Comparison of ENCODE assay signal across 17 cellular contexts in genomic region chr12:44127966-44128365, GRCh38.
A peak's percentile ranks its signal among the peaks of the same experiment; 100 is the strongest.
DNase-seq lines count a peak whose midpoint lies in the region; ATAC-seq and TF ChIP-seq lines count a peak whose summit lies in the region.
"Had no signal": no experiment of that assay in that cellular context is flagged by ENCODE, and none has a peak within 500 bp of the region (broad histone marks: within the 10 kb centered on the region; RNA-seq: fewer than 3 reads in every experiment).

No MANE protein-coding gene starts in this region.

- no peaks in the 10 kb centered on the region for H4K20me1 ChIP-seq in SK-N-SH (ENCODE audit: insufficient read depth)

- H2AFZ ChIP-seq in SK-N-SH (ENCODE audit: low read depth) = no peak overlapping the region

- H3K27me3 ChIP-seq in heart left ventricle = no peaks in the 10 kb centered on the region
- H3K27me3 ChIP-seq in left ventricle myocardium inferior (ENCODE audit: low read depth) = no peaks in the 10 kb centered on the region
- no peaks in the 10 kb centered on the region for H3K27me3 ChIP-seq in SK-N-SH (ENCODE audit: insufficient read depth)

- no peaks in the 10 kb centered on the region for H3K9me2 ChIP-seq in SK-N-SH

- 73 to 95% (median 77%) methylated on average over 1 of the region's 1 CpG for WGBS in heart left ventricle, 4 donors
- WGBS in SK-N-SH (ENCODE audit: low lambda C conversion rate) = 52% methylated on average over 1 of the region's 1 CpG

- no peaks in the 10 kb centered on the region for H3K79me2 ChIP-seq in SK-N-SH (ENCODE audit: insufficient read depth)

- H3K27me3 Mint-ChIP-seq in neural crest cell (ENCODE audit: low read depth) = no peaks in the 10 kb centered on the region
- H3K27me3 Mint-ChIP-seq: CD4-positive, alpha-beta T cell had no signal

- H3K4me1 ChIP-seq in heart left ventricle (peaks cover 0 to 15% (median 0%) of the 10 kb centered on the region in 12 donors), left ventricle myocardium inferior (peaks cover 36% of the 10 kb centered on the region), SK-N-SH (ENCODE audit: control insufficient read depth in 1 of 2, insufficient read depth in 2 of 2, low read depth in 1 of 2, low read length in 1 of 2) (no peaks in the 10 kb centered on the region; a peak in 1 of 4 replicates)
- H3K4me1 ChIP-seq: HAP-1 had no signal

- peak overlapping the region; percentile 14 for H3K4me3 Mint-ChIP-seq in neural crest cell
- H3K4me3 Mint-ChIP-seq: CD4-positive, alpha-beta T cell had no signal

- H3K27ac ChIP-seq in heart left ventricle = no peak overlapping the region
- H3K27ac ChIP-seq in left ventricle myocardium inferior (replicated peaks) = no peak overlapping the region
- no peak overlapping the region for H3K27ac ChIP-seq in SK-N-SH (ENCODE audit: low read depth in 2 of 2, low read length in 1 of 2)

- TF ChIP-seq EP300 in SK-N-SH (IDR thresholded peaks at IDR 0.05; ENCODE audit: borderline replicate concordance in 1 of 2, low read depth in 1 of 2, low read length in 1 of 2) = no peak

- H3K4me1 Mint-ChIP-seq in neural crest cell = peaks cover 58% of the 10 kb centered on the region

- intact Hi-C loops in heart left ventricle (cut with DNase I) (no loop called here), left ventricle myocardium inferior (cut with micrococcal nuclease) (no loop called here)

- H3K9ac ChIP-seq in SK-N-SH = no peak overlapping the region

- POLR2A ChIA-PET in SK-N-SH (lab: Yijun Ruan, JAX) = no interaction called here

- H3K36me3 ChIP-seq in heart left ventricle (no peaks in the 10 kb centered on the region), left ventricle myocardium inferior (no peaks in the 10 kb centered on the region), SK-N-SH (replicated peaks in 1 of 2; ENCODE audit: control insufficient read depth in 1 of 2, insufficient read depth in 2 of 2, low read length in 1 of 2) (no peaks in the 10 kb centered on the region)
- H3K36me3 ChIP-seq: HAP-1 had no signal

- H3K9me3 ChIP-seq in heart left ventricle = peaks cover 0 to 11% (median 0%) of the 10 kb centered on the region in 12 donors
- H3K9me3 ChIP-seq in left ventricle myocardium inferior (replicated peaks) = peaks cover 9% of the 10 kb centered on the region
- no peaks in the 10 kb centered on the region for H3K9me3 ChIP-seq in SK-N-SH
- H3K9me3 ChIP-seq: HAP-1 had no signal

- no peaks in the 10 kb centered on the region for H3K9me3 Mint-ChIP-seq in neural crest cell

- H3K36me3 Mint-ChIP-seq in neural crest cell (ENCODE audit: low read depth) = peaks cover 14% of the 10 kb centered on the region

- DNase-seq in heart left ventricle = peak in 1 of 5 donors; percentile 44
- DNase-seq in left ventricle myocardium inferior = no peak
- DNase-seq in foreskin melanocyte = peak; percentile 24
- DNase-seq in neural crest cell (ENCODE audit: low read depth, low spot score) = peak; percentile 10
- no peak for DNase-seq in NK-92 (lab: John Stamatoyannopoulos, UW; ENCODE audit: unreplicated experiment)
- DNase-seq in SK-N-SH = no peak
- DNase-seq: CD4-positive, alpha-beta T cell; MM.1S; NCI-H1092; NCI-H1436 treated with DMSO at 0.1 percent for 48 hours; NCI-H2029; OCI-M1; SIG-M5 had no signal

- CTCF ChIA-PET in SK-N-SH (lab: Yijun Ruan, JAX) = interaction anchor here (1.0 kb wide), 1 partner anchor 142 kb away, joined by 3 read pairs; no protein-coding TSS in a partner anchor

- H3K4me3 ChIP-seq in heart left ventricle = no peak overlapping the region
- H3K4me3 ChIP-seq in left ventricle myocardium inferior = no peak overlapping the region
- H3K4me3 ChIP-seq in SK-N-SH (ENCODE audit: low read depth in 2 of 2, low read length in 1 of 2) = no peak overlapping the region
- H3K4me3 ChIP-seq: GM12878, HAP-1 had no signal

- H3F3A ChIP-seq in SK-N-SH (replicated peaks; ENCODE audit: insufficient read depth) = no peaks in the 10 kb centered on the region

- ATAC-seq in heart left ventricle (peak in 3 of 4 donors; percentile 50 to 68 (median 67)), GM18498 (IDR thresholded peaks at IDR 0.05; ENCODE audit: unreplicated experiment) (no peak), HG03565 (IDR thresholded peaks at IDR 0.05; ENCODE audit: unreplicated experiment) (no peak)
- ATAC-seq: GM12878 had no signal

- peak overlapping the region; percentile 85 for H3K27ac Mint-ChIP-seq in neural crest cell (ENCODE audit: unreplicated experiment)
- H3K27ac Mint-ChIP-seq: CD4-positive, alpha-beta T cell had no signal

- no peak for TF ChIP-seq POLR2A in heart left ventricle (IDR thresholded peaks at IDR 0.05)

- no peak overlapping the region for H3K4me2 ChIP-seq in SK-N-SH

- no peak for TF ChIP-seq CTCF in heart left ventricle (IDR thresholded peaks at IDR 0.05)
- TF ChIP-seq CTCF in left ventricle myocardium inferior (IDR thresholded peaks at IDR 0.05; ENCODE audit: borderline replicate concordance) = no peak
- TF ChIP-seq CTCF in neural crest cell (conservative IDR thresholded peaks at IDR 0.05) = no peak
- TF ChIP-seq CTCF in SK-N-SH (IDR thresholded peaks at IDR 0.05) = no peak

- no peak for TF ChIP-seq RAD21 in SK-N-SH (IDR thresholded peaks at IDR 0.05; ENCODE audit: low read length)

TF ChIP-seq in SK-N-SH, 30 proteins besides CTCF, POLR2A, EP300 and RAD21:
- TF ChIP-seq IRF3 (IDR thresholded peaks at IDR 0.05; ENCODE audit: low read depth, low read length) = no peak
- no peak for TF ChIP-seq RXRA (IDR thresholded peaks at IDR 0.05; ENCODE audit: borderline replicate concordance, low read depth)
- TF ChIP-seq, protein P1, sequence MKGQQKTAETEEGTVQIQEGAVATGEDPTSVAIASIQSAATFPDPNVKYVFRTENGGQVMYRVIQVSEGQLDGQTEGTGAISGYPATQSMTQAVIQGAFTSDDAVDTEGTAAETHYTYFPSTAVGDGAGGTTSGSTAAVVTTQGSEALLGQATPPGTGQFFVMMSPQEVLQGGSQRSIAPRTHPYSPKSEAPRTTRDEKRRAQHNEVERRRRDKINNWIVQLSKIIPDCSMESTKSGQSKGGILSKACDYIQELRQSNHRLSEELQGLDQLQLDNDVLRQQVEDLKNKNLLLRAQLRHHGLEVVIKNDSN (IDR thresholded peaks at IDR 0.05; ENCODE audit: borderline replicate concordance, low read depth) = no peak
- no peak for TF ChIP-seq JUND (IDR thresholded peaks at IDR 0.05)
- no peak for TF ChIP-seq GATA2 (CRISPR knock-in tag; IDR thresholded peaks at IDR 0.05)
- TF ChIP-seq TEAD4 (IDR thresholded peaks at IDR 0.05; ENCODE audit: borderline replicate concordance, insufficient read depth) = no peak
- TF ChIP-seq PBX3 (IDR thresholded peaks at IDR 0.05) = no peak
- no peak for TF ChIP-seq EZH2phosphoT487 (IDR thresholded peaks at IDR 0.05; ENCODE audit: borderline replicate concordance, low read depth)
- TF ChIP-seq GABPA (IDR thresholded peaks at IDR 0.05; ENCODE audit: low read depth) = no peak
- TF ChIP-seq ZBTB33 (IDR thresholded peaks at IDR 0.05; ENCODE audit: borderline replicate concordance, low read depth) = no peak
- TF ChIP-seq NRF1 (IDR thresholded peaks at IDR 0.05; ENCODE audit: low read depth, low read length) = no peak
- TF ChIP-seq TCF12 (IDR thresholded peaks at IDR 0.05) = no peak
- no peak for TF ChIP-seq FOSL2 (IDR thresholded peaks at IDR 0.05; ENCODE audit: borderline replicate concordance, low read depth)
- TF ChIP-seq NFIC (IDR thresholded peaks at IDR 0.05; ENCODE audit: borderline replicate concordance) = no peak
- TF ChIP-seq MEF2A (IDR thresholded peaks at IDR 0.05; ENCODE audit: borderline replicate concordance, low read depth) = no peak

Comparison
In these comparisons a context has a peak if more than half of its experiments do, and no peak if none do; other contexts are left out.
1. ATAC-seq: peak in heart left ventricle (3 of 4); none in GM18498 (single experiment) and HG03565 (single experiment).
2. DNase-seq: peak in foreskin melanocyte (single experiment) and neural crest cell (single experiment); none in left ventricle myocardium inferior (single experiment), NK-92 (single experiment) and SK-N-SH (single experiment).